In genomic region chr16:51151435-51151950, GRCh38 we compare ENCODE assay signal across 8 cellular contexts. TPM values are rescaled to one million over a fixed set of nuclear protein-coding genes. Genes with fewer than 3 reads are reported as not detected.
DNase-seq lines count a peak whose midpoint lies in the region; ATAC-seq, FAIRE-seq and TF ChIP-seq lines count a peak whose summit lies in the region.
"Had no signal": no experiment of that assay in that cellular context is flagged by ENCODE, and none has a peak within 500 bp of the region (broad histone marks: within the 10 kb centered on the region; RNA-seq: fewer than 3 reads in every experiment).

No MANE protein-coding gene starts in this region.

- peaks cover 4% of the 10 kb centered on the region for H3K9me3 Mint-ChIP-seq in stimulated activated memory B cell treated with anti-CD40 and anti-IgM and Interleukin-4, amounts not matched to agents 10 μg/mL and 1 μg/mL and 100 μg/mL, for 72 hours

- H3K36me3 Mint-ChIP-seq in stimulated activated memory B cell treated with anti-CD40 and anti-IgM and Interleukin-4, amounts not matched to agents 10 μg/mL and 1 μg/mL and 100 μg/mL, for 72 hours = peaks cover 10% of the 10 kb centered on the region

- H3K4me1 Mint-ChIP-seq in stimulated activated memory B cell treated with anti-CD40 and anti-IgM and Interleukin-4, amounts not matched to agents 10 μg/mL and 1 μg/mL and 100 μg/mL, for 72 hours = no peaks in the 10 kb centered on the region

- H3K27ac Mint-ChIP-seq in stimulated activated memory B cell treated with anti-CD40 and anti-IgM and Interleukin-4, amounts not matched to agents 10 μg/mL and 1 μg/mL and 100 μg/mL, for 72 hours = no peak overlapping the region

- no peak for FAIRE-seq in HTR-8/SVneo (lab: Jason Lieb, UNC)

- peak overlapping the region; percentile 92 for H3K4me3 ChIP-seq in WI38 (ENCODE audit: low read depth, low read length)
- H3K4me3 ChIP-seq in iPS-11a (ENCODE audit: low read depth, low read length) = peak overlapping the region; percentile 69

- H3K27ac ChIP-seq in foreskin keratinocyte = no peak overlapping the region

- no peaks in the 10 kb centered on the region for H3K4me1 ChIP-seq in foreskin keratinocyte

- peaks cover 78% of the 10 kb centered on the region for H3K27me3 Mint-ChIP-seq in stimulated activated memory B cell treated with anti-CD40 and anti-IgM and Interleukin-4, amounts not matched to agents 10 μg/mL and 1 μg/mL and 100 μg/mL, for 72 hours

- H3K27me3 ChIP-seq in foreskin keratinocyte = peaks cover 99% of the 10 kb centered on the region

- peak; percentile 66 for DNase-seq in HuH-7 (ENCODE audit: low spot score)
- DNase-seq in foreskin keratinocyte = no peak
- DNase-seq in HTR-8/SVneo (ENCODE audit: insufficient read length, low spot score) = no peak

- ATAC-seq in stimulated activated memory B cell treated with anti-CD40 and anti-IgM and Interleukin-4, amounts not matched to agents 10 μg/mL and 1 μg/mL and 100 μg/mL, for 72 hours = peak; percentile 24
- ATAC-seq in HG02623 (IDR thresholded peaks at IDR 0.05; ENCODE audit: unreplicated experiment) (no peak), foreskin keratinocyte (no peak)

- H3K4me3 Mint-ChIP-seq in stimulated activated memory B cell treated with anti-CD40 and anti-IgM and Interleukin-4, amounts not matched to agents 10 μg/mL and 1 μg/mL and 100 μg/mL, for 72 hours = no peak overlapping the region

- no peak for TF ChIP-seq CTCF in WI38 (IDR thresholded peaks at IDR 0.05; ENCODE audit: low read depth, low read length)
- TF ChIP-seq CTCF in foreskin keratinocyte (conservative IDR thresholded peaks at IDR 0.05) = no peak

RNA-seq across cellular contexts. Expression of gene SALL1, which starts 0.4 kb away (rescaled TPM):
- total RNA-seq in foreskin keratinocyte = not detected in 2 replicates
- not detected in 2 replicates for polyA plus RNA-seq in foreskin keratinocyte
- total RNA-seq: myocyte had no signal
